ENCODE assay signal across 1 cellular context in genomic region chr3:70049761-70050160, GRCh38.
TF ChIP-seq lines count a peak whose summit lies in the region.

No MANE protein-coding gene starts in this region.

TF ChIP-seq in SK-N-SH, 30 proteins besides CTCF, POLR2A, EP300 and RAD21 (continued from another document):
- no peak for TF ChIP-seq SMC3 (IDR thresholded peaks at IDR 0.05; ENCODE audit: low read depth, low read length)
- no peak for TF ChIP-seq FOXM1 (IDR thresholded peaks at IDR 0.05; ENCODE audit: low read depth)
- no peak for TF ChIP-seq YY1 (IDR thresholded peaks at IDR 0.05; ENCODE audit: low read depth)
- TF ChIP-seq ELF1 (IDR thresholded peaks at IDR 0.05): no peak
- TF ChIP-seq CHD2 (IDR thresholded peaks at IDR 0.05; ENCODE audit: low read length, partially characterized antibody): no peak
- TF ChIP-seq RXRA (IDR thresholded peaks at IDR 0.05; ENCODE audit: borderline replicate concordance, low read depth): no peak
- TF ChIP-seq IRF3 (IDR thresholded peaks at IDR 0.05; ENCODE audit: low read depth, low read length): no peak
- TF ChIP-seq POLR2AphosphoS5 (IDR thresholded peaks at IDR 0.05; ENCODE audit: low read depth, low read length): no peak
- TF ChIP-seq RCOR1 (IDR thresholded peaks at IDR 0.05; ENCODE audit: low read length): no peak
TF ChIP-seq in SK-N-SH: peak in this region for 0.
